8 cellular contexts compared by ENCODE assay signal in genomic region chr2:203650860-203651613, GRCh38. TPM values are rescaled to one million over a fixed set of nuclear protein-coding genes. Genes with fewer than 3 reads are reported as not detected.
A peak's percentile ranks its signal among the peaks of the same experiment; 100 is the strongest.
DNase-seq lines count a peak whose midpoint lies in the region; ATAC-seq and TF ChIP-seq lines count a peak whose summit lies in the region.

No MANE protein-coding gene starts in this region.

- no peaks in the 10 kb centered on the region for H3K79me2 ChIP-seq in fibroblast of lung (ENCODE audit: control insufficient read depth, insufficient read depth, low read length)
- H3K79me2 ChIP-seq in parathyroid adenoma: no peaks in the 10 kb centered on the region

- ATAC-seq in GM18870 (IDR thresholded peaks at IDR 0.05; ENCODE audit: unreplicated experiment): no peak

- peaks cover 10% of the 10 kb centered on the region for H3K4me1 ChIP-seq in fibroblast of lung (ENCODE audit: control insufficient read depth, extremely low read depth, insufficient read depth, low read length)
- H3K4me1 ChIP-seq in parathyroid adenoma: peaks cover 6% of the 10 kb centered on the region

- H3K4me3 ChIP-seq in fibroblast of lung (replicated peaks in 1 of 4; ENCODE audit: control extremely low read depth in 1 of 4, insufficient read depth in 1 of 4, low read depth in 3 of 4, low read length in 4 of 4) (no peak overlapping the region), parathyroid adenoma (ENCODE audit: low read depth, low read length) (no peak overlapping the region)

- no peak overlapping the region for H3K4me2 ChIP-seq in fibroblast of lung (ENCODE audit: extremely low read depth, insufficient read depth, low read length)
- peak overlapping the region; percentile 27 for H3K4me2 ChIP-seq in parathyroid adenoma (ENCODE audit: low read length)

- H2AFZ ChIP-seq in fibroblast of lung (ENCODE audit: low read length) (peak overlapping the region; percentile 24), parathyroid adenoma (peak overlapping the region; percentile 36)

- TF ChIP-seq CTCF in fibroblast of lung (conservative IDR thresholded peaks at IDR 0.05 in 1 of 2, IDR thresholded peaks at IDR 0.05 in 1 of 2; ENCODE audit: low read depth in 1 of 2, low read length in 2 of 2) (peak; percentile 29 to 37), parathyroid adenoma (IDR thresholded peaks at IDR 0.05) (peak; percentile 40)

- DNase-seq in SKM-1 treated with dmso at 0.1 percent for 144 hours (lab: John Stamatoyannopoulos, UW; ENCODE audit: unreplicated experiment) (peak; percentile 23), SKM-1 (lab: John Stamatoyannopoulos, UW; ENCODE audit: unreplicated experiment) (no peak), Kasumi-1 (lab: John Stamatoyannopoulos, UW) (peak; percentile 29 to 32), SHP77 treated with DMSO at 0.1 percent for 48 hours (lab: John Stamatoyannopoulos, UW) (peak; percentile 70), fibroblast of lung (ENCODE audit: low read depth in 2 of 2) (peak; percentile 58 to 75), epidermal melanocyte (ENCODE audit: insufficient read length, low spot score) (no peak)

- no peaks in the 10 kb centered on the region for H3K27me3 ChIP-seq in fibroblast of lung (ENCODE audit: control insufficient read depth, insufficient read depth, low read length)
- no peaks in the 10 kb centered on the region for H3K27me3 ChIP-seq in parathyroid adenoma (ENCODE audit: control insufficient read depth, insufficient read depth, low read length)

- H4K20me1 ChIP-seq in fibroblast of lung (ENCODE audit: control insufficient read depth, extremely low read depth, insufficient read depth, low read length): no peaks in the 10 kb centered on the region

- H3K9me3 ChIP-seq in fibroblast of lung (ENCODE audit: control insufficient read depth, insufficient read depth, low read depth, low read length) (no peaks in the 10 kb centered on the region), parathyroid adenoma (ENCODE audit: control insufficient read depth, low read length) (no peaks in the 10 kb centered on the region)

- H3K36me3 ChIP-seq in fibroblast of lung (ENCODE audit: control insufficient read depth, insufficient read depth, low read length) (no peaks in the 10 kb centered on the region), parathyroid adenoma (ENCODE audit: control insufficient read depth, insufficient read depth, low read length) (no peaks in the 10 kb centered on the region)

- H3K27ac ChIP-seq in fibroblast of lung (ENCODE audit: insufficient read depth, low read length) (no peak overlapping the region), parathyroid adenoma (peak overlapping the region; percentile 41)

- no peak overlapping the region for H3K9ac ChIP-seq in fibroblast of lung (ENCODE audit: insufficient read depth, low read length)
- no peak overlapping the region for H3K9ac ChIP-seq in parathyroid adenoma

RNA-seq across cellular contexts. Expression of gene CD28, which starts 55.4 kb away (rescaled TPM):
- not detected in 2 replicates for total RNA-seq in fibroblast of lung
- 0.03 TPM in 1 of 2 replicates, not detected in the other for polyA plus RNA-seq in fibroblast of lung
- not detected in 2 replicates for polyA plus RNA-seq in fibroblast of lung (2012)
- polyA minus RNA-seq in fibroblast of lung (ENCODE audit: low replicate concordance): not detected in 2 replicates

Comparison
In these comparisons a context has a peak if more than half of its experiments do, and no peak if none do; other contexts are left out.
1. DNase-seq: peak in SKM-1 treated with dmso at 0.1 percent for 144 hours (single experiment), Kasumi-1 (2 of 2), SHP77 treated with DMSO at 0.1 percent for 48 hours (single experiment) and fibroblast of lung (2 of 2); none in SKM-1 (single experiment) and epidermal melanocyte (single experiment).